ENCODE assay signal across 2 cellular contexts in the genomic region with DNA sequence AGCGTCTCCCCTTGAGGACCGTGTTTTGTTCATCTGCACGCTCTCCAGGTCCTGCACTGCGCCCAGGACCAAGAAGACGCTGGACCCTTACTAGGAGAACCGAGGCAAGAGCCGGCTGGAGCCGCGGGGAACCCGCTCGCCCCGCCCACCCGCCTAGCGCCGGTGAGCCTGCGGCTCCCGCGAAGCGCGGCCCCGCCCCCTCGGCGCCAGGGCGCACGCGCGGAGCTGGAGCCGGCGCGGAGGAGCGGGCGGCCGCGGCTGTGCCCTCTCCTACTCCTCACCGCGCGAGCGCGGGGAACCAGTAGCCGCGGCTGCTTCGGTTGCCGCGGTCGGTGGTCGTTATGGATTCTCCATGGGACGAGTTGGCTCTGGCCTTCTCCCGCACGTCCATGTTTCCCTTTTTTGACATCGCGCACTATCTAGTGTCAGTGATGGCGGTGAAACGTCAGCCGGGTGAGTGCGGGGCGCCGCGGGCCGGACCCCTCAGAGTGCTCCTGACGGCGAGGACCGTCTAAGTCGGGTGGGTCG.
TF ChIP-seq lines count a peak whose summit lies in the region.

A gene with protein sequence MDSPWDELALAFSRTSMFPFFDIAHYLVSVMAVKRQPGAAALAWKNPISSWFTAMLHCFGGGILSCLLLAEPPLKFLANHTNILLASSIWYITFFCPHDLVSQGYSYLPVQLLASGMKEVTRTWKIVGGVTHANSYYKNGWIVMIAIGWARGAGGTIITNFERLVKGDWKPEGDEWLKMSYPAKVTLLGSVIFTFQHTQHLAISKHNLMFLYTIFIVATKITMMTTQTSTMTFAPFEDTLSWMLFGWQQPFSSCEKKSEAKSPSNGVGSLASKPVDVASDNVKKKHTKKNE (plus strand): TSS at position 222 of the 528 bp plus-strand sequence. CDS start 120 bp downstream, at position 342.

TF ChIP-seq in HCT116, 20 proteins besides CTCF, POLR2A, EP300 and RAD21 (continued from another document):
- TF ChIP-seq POLR2AphosphoS5 (IDR thresholded peaks at IDR 0.05; ENCODE audit: low read depth, low read length): peak; percentile 75
- 0 out of 2 replicates have a peak, but pooled peaks have one; percentile 21 for TF ChIP-seq SIN3A (IDR thresholded peaks at IDR 0.05; ENCODE audit: low read depth)
- no peak for TF ChIP-seq SP1 (IDR thresholded peaks at IDR 0.05; ENCODE audit: low read depth)
- TF ChIP-seq CEBPB (IDR thresholded peaks at IDR 0.05; ENCODE audit: low read depth): no peak
TF ChIP-seq in HCT116: peak in this region for 2.

TF ChIP-seq in SK-N-SH, 30 proteins besides CTCF, POLR2A, EP300 and RAD21:
- TF ChIP-seq POLR2AphosphoS5 (IDR thresholded peaks at IDR 0.05; ENCODE audit: low read depth, low read length): no peak
- TF ChIP-seq MXI1 (IDR thresholded peaks at IDR 0.05; ENCODE audit: low read depth, low read length): 0 out of 2 replicates have a peak, but pooled peaks have one; percentile 2
- TF ChIP-seq, protein P1, sequence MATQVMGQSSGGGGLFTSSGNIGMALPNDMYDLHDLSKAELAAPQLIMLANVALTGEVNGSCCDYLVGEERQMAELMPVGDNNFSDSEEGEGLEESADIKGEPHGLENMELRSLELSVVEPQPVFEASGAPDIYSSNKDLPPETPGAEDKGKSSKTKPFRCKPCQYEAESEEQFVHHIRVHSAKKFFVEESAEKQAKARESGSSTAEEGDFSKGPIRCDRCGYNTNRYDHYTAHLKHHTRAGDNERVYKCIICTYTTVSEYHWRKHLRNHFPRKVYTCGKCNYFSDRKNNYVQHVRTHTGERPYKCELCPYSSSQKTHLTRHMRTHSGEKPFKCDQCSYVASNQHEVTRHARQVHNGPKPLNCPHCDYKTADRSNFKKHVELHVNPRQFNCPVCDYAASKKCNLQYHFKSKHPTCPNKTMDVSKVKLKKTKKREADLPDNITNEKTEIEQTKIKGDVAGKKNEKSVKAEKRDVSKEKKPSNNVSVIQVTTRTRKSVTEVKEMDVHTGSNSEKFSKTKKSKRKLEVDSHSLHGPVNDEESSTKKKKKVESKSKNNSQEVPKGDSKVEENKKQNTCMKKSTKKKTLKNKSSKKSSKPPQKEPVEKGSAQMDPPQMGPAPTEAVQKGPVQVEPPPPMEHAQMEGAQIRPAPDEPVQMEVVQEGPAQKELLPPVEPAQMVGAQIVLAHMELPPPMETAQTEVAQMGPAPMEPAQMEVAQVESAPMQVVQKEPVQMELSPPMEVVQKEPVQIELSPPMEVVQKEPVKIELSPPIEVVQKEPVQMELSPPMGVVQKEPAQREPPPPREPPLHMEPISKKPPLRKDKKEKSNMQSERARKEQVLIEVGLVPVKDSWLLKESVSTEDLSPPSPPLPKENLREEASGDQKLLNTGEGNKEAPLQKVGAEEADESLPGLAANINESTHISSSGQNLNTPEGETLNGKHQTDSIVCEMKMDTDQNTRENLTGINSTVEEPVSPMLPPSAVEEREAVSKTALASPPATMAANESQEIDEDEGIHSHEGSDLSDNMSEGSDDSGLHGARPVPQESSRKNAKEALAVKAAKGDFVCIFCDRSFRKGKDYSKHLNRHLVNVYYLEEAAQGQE (IDR thresholded peaks at IDR 0.05; ENCODE audit: low read depth, low read length): no peak
- no peak for TF ChIP-seq RCOR1 (IDR thresholded peaks at IDR 0.05; ENCODE audit: low read length)
- no peak for TF ChIP-seq YY1 (IDR thresholded peaks at IDR 0.05; ENCODE audit: low read depth)
- no peak for TF ChIP-seq GATA2 (CRISPR knock-in tag; IDR thresholded peaks at IDR 0.05)
- TF ChIP-seq SIN3A (IDR thresholded peaks at IDR 0.05; ENCODE audit: borderline replicate concordance, low read depth, low read length): no peak; the same call in 1 of the 2 replicates
- TF ChIP-seq ELF1 (IDR thresholded peaks at IDR 0.05): no peak
- TF ChIP-seq, protein P2, sequence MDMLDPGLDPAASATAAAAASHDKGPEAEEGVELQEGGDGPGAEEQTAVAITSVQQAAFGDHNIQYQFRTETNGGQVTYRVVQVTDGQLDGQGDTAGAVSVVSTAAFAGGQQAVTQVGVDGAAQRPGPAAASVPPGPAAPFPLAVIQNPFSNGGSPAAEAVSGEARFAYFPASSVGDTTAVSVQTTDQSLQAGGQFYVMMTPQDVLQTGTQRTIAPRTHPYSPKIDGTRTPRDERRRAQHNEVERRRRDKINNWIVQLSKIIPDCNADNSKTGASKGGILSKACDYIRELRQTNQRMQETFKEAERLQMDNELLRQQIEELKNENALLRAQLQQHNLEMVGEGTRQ (IDR thresholded peaks at IDR 0.05; ENCODE audit: borderline replicate concordance, low read depth, low read length): no peak
- peak; percentile 74 for TF ChIP-seq NRF1 (IDR thresholded peaks at IDR 0.05; ENCODE audit: low read depth, low read length)
- TF ChIP-seq, protein P3, sequence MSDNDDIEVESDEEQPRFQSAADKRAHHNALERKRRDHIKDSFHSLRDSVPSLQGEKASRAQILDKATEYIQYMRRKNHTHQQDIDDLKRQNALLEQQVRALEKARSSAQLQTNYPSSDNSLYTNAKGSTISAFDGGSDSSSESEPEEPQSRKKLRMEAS (IDR thresholded peaks at IDR 0.05; ENCODE audit: low read depth): no peak
- TF ChIP-seq FOSL2 (IDR thresholded peaks at IDR 0.05; ENCODE audit: borderline replicate concordance, low read depth): no peak
- TF ChIP-seq, protein P4, sequence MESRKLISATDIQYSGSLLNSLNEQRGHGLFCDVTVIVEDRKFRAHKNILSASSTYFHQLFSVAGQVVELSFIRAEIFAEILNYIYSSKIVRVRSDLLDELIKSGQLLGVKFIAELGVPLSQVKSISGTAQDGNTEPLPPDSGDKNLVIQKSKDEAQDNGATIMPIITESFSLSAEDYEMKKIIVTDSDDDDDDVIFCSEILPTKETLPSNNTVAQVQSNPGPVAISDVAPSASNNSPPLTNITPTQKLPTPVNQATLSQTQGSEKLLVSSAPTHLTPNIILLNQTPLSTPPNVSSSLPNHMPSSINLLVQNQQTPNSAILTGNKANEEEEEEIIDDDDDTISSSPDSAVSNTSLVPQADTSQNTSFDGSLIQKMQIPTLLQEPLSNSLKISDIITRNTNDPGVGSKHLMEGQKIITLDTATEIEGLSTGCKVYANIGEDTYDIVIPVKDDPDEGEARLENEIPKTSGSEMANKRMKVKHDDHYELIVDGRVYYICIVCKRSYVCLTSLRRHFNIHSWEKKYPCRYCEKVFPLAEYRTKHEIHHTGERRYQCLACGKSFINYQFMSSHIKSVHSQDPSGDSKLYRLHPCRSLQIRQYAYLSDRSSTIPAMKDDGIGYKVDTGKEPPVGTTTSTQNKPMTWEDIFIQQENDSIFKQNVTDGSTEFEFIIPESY (IDR thresholded peaks at IDR 0.05; ENCODE audit: borderline replicate concordance, low read depth): no peak
- TF ChIP-seq, protein P5, sequence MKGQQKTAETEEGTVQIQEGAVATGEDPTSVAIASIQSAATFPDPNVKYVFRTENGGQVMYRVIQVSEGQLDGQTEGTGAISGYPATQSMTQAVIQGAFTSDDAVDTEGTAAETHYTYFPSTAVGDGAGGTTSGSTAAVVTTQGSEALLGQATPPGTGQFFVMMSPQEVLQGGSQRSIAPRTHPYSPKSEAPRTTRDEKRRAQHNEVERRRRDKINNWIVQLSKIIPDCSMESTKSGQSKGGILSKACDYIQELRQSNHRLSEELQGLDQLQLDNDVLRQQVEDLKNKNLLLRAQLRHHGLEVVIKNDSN (IDR thresholded peaks at IDR 0.05; ENCODE audit: borderline replicate concordance, low read depth): no peak
- no peak for TF ChIP-seq TEAD4 (IDR thresholded peaks at IDR 0.05; ENCODE audit: borderline replicate concordance, insufficient read depth)
- no peak for TF ChIP-seq RFX5 (IDR thresholded peaks at IDR 0.05; ENCODE audit: low read length)
- no peak for TF ChIP-seq TAF1 (IDR thresholded peaks at IDR 0.05; ENCODE audit: borderline replicate concordance, low read depth, low read length)
- no peak for TF ChIP-seq FOXM1 (IDR thresholded peaks at IDR 0.05; ENCODE audit: low read depth)
- no peak for TF ChIP-seq MEF2A (IDR thresholded peaks at IDR 0.05; ENCODE audit: borderline replicate concordance, low read depth)
- no peak for TF ChIP-seq IRF3 (IDR thresholded peaks at IDR 0.05; ENCODE audit: low read depth, low read length)
- peak; percentile 20 for TF ChIP-seq CHD2 (IDR thresholded peaks at IDR 0.05; ENCODE audit: low read length, partially characterized antibody)
